Comparison of ENCODE assay signal across 8 cellular contexts in the genomic region with DNA sequence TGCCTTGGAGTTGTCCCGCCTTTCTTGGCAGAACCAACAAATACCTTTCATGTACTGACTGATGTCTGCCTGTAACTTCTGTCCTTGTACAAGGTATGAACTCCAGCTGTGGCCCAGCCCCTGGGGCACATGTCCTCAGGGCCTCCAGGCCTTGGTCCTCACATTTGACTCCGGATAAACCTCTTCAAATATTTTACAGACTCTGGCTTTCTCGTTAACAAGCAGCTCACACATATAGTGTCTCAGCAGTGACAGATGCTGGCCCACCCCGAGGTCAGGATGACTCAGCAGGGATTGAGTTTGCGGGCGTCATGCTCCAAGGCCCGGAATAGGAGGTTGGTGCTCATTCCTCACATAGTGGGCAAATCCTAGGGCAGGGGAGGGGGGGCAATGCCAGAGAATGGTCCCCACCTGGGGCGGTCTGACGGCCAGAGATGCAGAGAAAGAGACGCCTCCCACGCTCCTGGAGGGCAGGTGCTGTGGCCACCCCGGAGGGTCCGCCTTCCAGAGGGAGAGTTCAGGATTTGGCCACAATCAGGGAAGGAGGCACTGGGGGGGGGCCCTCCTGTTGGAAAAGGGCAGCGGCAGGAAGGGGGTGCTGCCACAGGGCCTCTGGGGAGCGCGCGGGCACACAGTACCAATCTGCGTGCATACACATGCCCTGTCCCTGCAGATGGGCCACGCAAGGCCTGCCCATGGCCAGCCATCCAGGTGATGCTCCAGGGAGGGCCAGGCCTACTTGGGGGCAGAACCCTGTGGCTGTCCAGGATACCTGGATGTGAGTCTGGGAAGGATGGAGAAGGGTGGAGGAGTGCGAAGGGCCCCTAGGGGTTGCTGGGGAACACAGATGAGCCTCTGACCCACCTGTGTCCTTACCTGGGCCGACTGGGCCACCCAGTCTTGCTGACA. TPM values are rescaled to one million over a fixed set of nuclear protein-coding genes. Genes with fewer than 3 reads are reported as not detected.
DNase-seq lines count a peak whose midpoint lies in the region; ATAC-seq and TF ChIP-seq lines count a peak whose summit lies in the region.
"Not testable (repeated sequence)": the region's sequence is repeated elsewhere in the genome, so short reads cannot be mapped to it uniquely, and the experiment has no call there.

No MANE protein-coding gene starts in this region.

- not testable (repeated sequence) for TF ChIP-seq CTCF in HEK293 (tag by site-specific recombination; IDR thresholded peaks at IDR 0.05); heart left ventricle (IDR thresholded peaks at IDR 0.05)

- POLR2A ChIA-PET in HEK293 (lab: Yijun Ruan, JAX); naive thymus-derived CD8-positive, alpha-beta T cell (lab: Charles Lee): not testable (repeated sequence)

- intact Hi-C loops in heart left ventricle (cut with DNase I) = not testable (repeated sequence)

- not testable (repeated sequence) for H3K36me3 ChIP-seq in CD4-positive, CD25-positive, alpha-beta regulatory T cell (ENCODE audit: control insufficient read depth, insufficient read depth, low read length); HEK293 (ENCODE audit: control insufficient read depth in 2 of 2, insufficient read depth in 1 of 2, low read length in 2 of 2); heart left ventricle

- H3K36me3 Mint-ChIP-seq in CD4-positive, CD25-positive, alpha-beta regulatory T cell; naive thymus-derived CD8-positive, alpha-beta T cell: not testable (repeated sequence)
- H3K36me3 Mint-ChIP-seq in activated CD8-positive, alpha-beta memory T cell treated with anti-CD3 and anti-CD28 coated beads, Interleukin-2, amount 10 ng/mL, durations not matched to agents 7 days and 5 days = peaks cover 12% of the 10 kb centered on the region

- TF ChIP-seq POLR2A in heart left ventricle (IDR thresholded peaks at IDR 0.05) = not testable (repeated sequence)

- not testable (repeated sequence) for H3K27me3 ChIP-seq in CD4-positive, CD25-positive, alpha-beta regulatory T cell (ENCODE audit: control insufficient read depth, insufficient read depth, low read length); heart left ventricle

- DNase-seq in CD4-positive, CD25-positive, alpha-beta regulatory T cell; activated CD8-positive, alpha-beta memory T cell treated with anti-CD3 and anti-CD28 coated beads, Interleukin-2, amount 10 ng/mL, durations not matched to agents 7 days and 5 days; naive thymus-derived CD8-positive, alpha-beta T cell; stimulated activated naive CD8-positive, alpha-beta T cell treated with anti-CD3 and anti-CD28 coated beads, Interleukin-15, amount 100 ng/mL, for 72 hours: not testable (repeated sequence)
- DNase-seq in RKO (ENCODE audit: low spot score) (peak; percentile 59), cerebellum (ENCODE audit: low spot score) (peak; percentile 7), heart left ventricle (peak in 2 of 5 donors; percentile 43 to 44)

- not testable (repeated sequence) for H3K9me3 ChIP-seq in CD4-positive, CD25-positive, alpha-beta regulatory T cell (ENCODE audit: control insufficient read depth in 2 of 2, low read length in 2 of 2); HEK293 (ENCODE audit: control insufficient read depth, insufficient read depth, low read depth, low read length); heart left ventricle

- not testable (repeated sequence) for H3K27me3 Mint-ChIP-seq in CD4-positive, CD25-positive, alpha-beta regulatory T cell; activated CD8-positive, alpha-beta memory T cell treated with anti-CD3 and anti-CD28 coated beads, Interleukin-2, amount 10 ng/mL, durations not matched to agents 7 days and 5 days; naive thymus-derived CD8-positive, alpha-beta T cell; stimulated activated naive CD8-positive, alpha-beta T cell treated with anti-CD3 and anti-CD28 coated beads, Interleukin-15, amount 100 ng/mL, for 72 hours

- not testable (repeated sequence) for H3K4me3 ChIP-seq in CD4-positive, CD25-positive, alpha-beta regulatory T cell (ENCODE audit: low read depth, low read length); HEK293 (ENCODE audit: low read depth, low read length); heart left ventricle

- peaks cover 15% of the 10 kb centered on the region for H3K4me1 ChIP-seq in CD4-positive, CD25-positive, alpha-beta regulatory T cell (ENCODE audit: control insufficient read depth, insufficient read depth, low read length, poor library complexity, severe bottlenecking)
- H3K4me1 ChIP-seq in HEK293 (ENCODE audit: control insufficient read depth, insufficient read depth, low read length) = not testable (repeated sequence)
- peaks cover 0 to 39% (median 12%) of the 10 kb centered on the region in 12 donors for H3K4me1 ChIP-seq in heart left ventricle

- peaks cover 2 to 59% (median 14%) of the 10 kb centered on the region in 4 donors for H3K4me1 Mint-ChIP-seq in CD4-positive, CD25-positive, alpha-beta regulatory T cell
- H3K4me1 Mint-ChIP-seq in activated CD8-positive, alpha-beta memory T cell treated with anti-CD3 and anti-CD28 coated beads, Interleukin-2, amount 10 ng/mL, durations not matched to agents 7 days and 5 days = peaks cover 70% of the 10 kb centered on the region
- H3K4me1 Mint-ChIP-seq in naive thymus-derived CD8-positive, alpha-beta T cell = peaks cover 9 to 54% (median 44%) of the 10 kb centered on the region in 4 donors
- H3K4me1 Mint-ChIP-seq in stimulated activated naive CD8-positive, alpha-beta T cell treated with anti-CD3 and anti-CD28 coated beads, Interleukin-15, amount 100 ng/mL, for 72 hours = peaks cover 91% of the 10 kb centered on the region

- peak overlapping the region in 2 of 4 donors; percentile 33 to 61 for H3K4me3 Mint-ChIP-seq in CD4-positive, CD25-positive, alpha-beta regulatory T cell
- H3K4me3 Mint-ChIP-seq in activated CD8-positive, alpha-beta memory T cell treated with anti-CD3 and anti-CD28 coated beads, Interleukin-2, amount 10 ng/mL, durations not matched to agents 7 days and 5 days; stimulated activated naive CD8-positive, alpha-beta T cell treated with anti-CD3 and anti-CD28 coated beads, Interleukin-15, amount 100 ng/mL, for 72 hours: not testable (repeated sequence)
- peak overlapping the region in 1 of 10 donors; percentile 41 for H3K4me3 Mint-ChIP-seq in naive thymus-derived CD8-positive, alpha-beta T cell

- 69 to 79% (median 74%) methylated on average over 17 to 21 of the region's 21 CpGs for WGBS in heart left ventricle, 4 donors

- ATAC-seq in CD4-positive, CD25-positive, alpha-beta regulatory T cell (ENCODE audit: low read depth in 2 of 2); activated CD8-positive, alpha-beta memory T cell treated with anti-CD3 and anti-CD28 coated beads, Interleukin-2, amount 10 ng/mL, durations not matched to agents 7 days and 5 days; naive thymus-derived CD8-positive, alpha-beta T cell; stimulated activated naive CD8-positive, alpha-beta T cell treated with anti-CD3 and anti-CD28 coated beads, Interleukin-15, amount 100 ng/mL, for 72 hours: not testable (repeated sequence)
- ATAC-seq in heart left ventricle = peak in 3 of 4 donors; percentile 28 to 50 (median 36)

- CTCF ChIA-PET in HEK293 (lab: Yijun Ruan, JAX); activated CD8-positive, alpha-beta memory T cell treated with anti-CD3 and anti-CD28 coated beads, Interleukin-2, amount 10 ng/mL, durations not matched to agents 7 days and 5 days (lab: Charles Lee): not testable (repeated sequence)

- H3K27ac Mint-ChIP-seq in CD4-positive, CD25-positive, alpha-beta regulatory T cell = peak overlapping the region in 2 of 3 donors; percentile 66 to 75
- H3K27ac Mint-ChIP-seq in activated CD8-positive, alpha-beta memory T cell treated with anti-CD3 and anti-CD28 coated beads, Interleukin-2, amount 10 ng/mL, durations not matched to agents 7 days and 5 days = peak overlapping the region; percentile 78
- H3K27ac Mint-ChIP-seq in naive thymus-derived CD8-positive, alpha-beta T cell = peak overlapping the region in 8 of 10 donors; percentile 12 to 87 (median 70)
- peak overlapping the region; percentile 15 to 90 for H3K27ac Mint-ChIP-seq in stimulated activated naive CD8-positive, alpha-beta T cell treated with anti-CD3 and anti-CD28 coated beads, Interleukin-15, amount 100 ng/mL, for 72 hours

- H3K9me3 Mint-ChIP-seq in CD4-positive, CD25-positive, alpha-beta regulatory T cell; activated CD8-positive, alpha-beta memory T cell treated with anti-CD3 and anti-CD28 coated beads, Interleukin-2, amount 10 ng/mL, durations not matched to agents 7 days and 5 days (ENCODE audit: low read depth); naive thymus-derived CD8-positive, alpha-beta T cell; stimulated activated naive CD8-positive, alpha-beta T cell treated with anti-CD3 and anti-CD28 coated beads, Interleukin-15, amount 100 ng/mL, for 72 hours: not testable (repeated sequence)

- not testable (repeated sequence) for H3K27ac ChIP-seq in CD4-positive, CD25-positive, alpha-beta regulatory T cell (ENCODE audit: insufficient read depth, low read length, poor library complexity, severe bottlenecking); HEK293 (ENCODE audit: extremely low read depth, low read depth, low read length)
- H3K27ac ChIP-seq in heart left ventricle = peak overlapping the region in 4 of 12 donors; percentile 37 to 62 (median 40)

RNA-seq across cellular contexts. Expression of a gene that starts 58.2 kb away (rescaled TPM):
- 149 TPM for total RNA-seq in CD4-positive, CD25-positive, alpha-beta regulatory T cell
- polyA plus RNA-seq in CD4-positive, CD25-positive, alpha-beta regulatory T cell = 100 to 1,000 TPM; 103 to 135 (median 126) TPM
- total RNA-seq in activated CD8-positive, alpha-beta memory T cell treated with anti-CD3 and anti-CD28 coated beads, Interleukin-2, amount 10 ng/mL, durations not matched to agents 7 days and 5 days = 100 to 1,000 TPM; 329 to 351 TPM
- 0.36 TPM for total RNA-seq in cerebellum
- 10 to 100 TPM in 1 of 9 donors, 1 to 10 TPM in 6, under 1 TPM in 2; 0.44 to 17.0 (median 1.3) TPM for total RNA-seq in heart left ventricle
- 1 to 10 TPM in 1 of 2 donors, under 1 TPM in 1; 0.67 to 1.3 TPM for polyA plus RNA-seq in heart left ventricle
- total RNA-seq in naive thymus-derived CD8-positive, alpha-beta T cell = 10 to 100 TPM; 91.8 to 98.4 TPM
- polyA plus RNA-seq in naive thymus-derived CD8-positive, alpha-beta T cell = 100 to 1,000 TPM in 2 of 3 donors, 10 to 100 TPM in 1; 92.9 to 124 (median 100) TPM
